ENCODE assay signal across 9 cellular contexts in genomic region chr17:78882546-78883089, GRCh38. TPM values are rescaled to one million over a fixed set of nuclear protein-coding genes. Genes with fewer than 3 reads are reported as not detected.
DNase-seq lines count a peak whose midpoint lies in the region; ATAC-seq and TF ChIP-seq lines count a peak whose summit lies in the region.
"Had no signal": no experiment of that assay in that cellular context is flagged by ENCODE, and none has a peak within 500 bp of the region (broad histone marks: within the 10 kb centered on the region; RNA-seq: fewer than 3 reads in every experiment).

No MANE protein-coding gene starts in this region.

- DNase-seq in CD1c-positive myeloid dendritic cell (ENCODE audit: extremely low spot score) (peak; percentile 52), foreskin keratinocyte (no peak), amniotic stem cell (lab: John Stamatoyannopoulos, UW) (no peak), iPS-NIHi7 (ENCODE audit: extremely low spot score) (no peak)
- no peak for DNase-seq in stimulated activated CD4-positive, alpha-beta T cell treated with anti-CD3 and anti-CD28 coated beads, Interleukin-2, amount 100 ng/mL, for 48 hours
- DNase-seq: DMS 273 treated with DMSO at 0.1 percent for 48 hours had no signal

- no peaks in the 10 kb centered on the region for H3K9me3 ChIP-seq in parathyroid adenoma (ENCODE audit: control insufficient read depth, low read length)

- no peaks in the 10 kb centered on the region for H3K79me2 ChIP-seq in parathyroid adenoma

- peaks cover 9% of the 10 kb centered on the region for H3K4me1 ChIP-seq in foreskin keratinocyte
- peaks cover 24% of the 10 kb centered on the region for H3K4me1 ChIP-seq in parathyroid adenoma

- no peaks in the 10 kb centered on the region for H3K36me3 ChIP-seq in parathyroid adenoma (ENCODE audit: control insufficient read depth, insufficient read depth, low read length)

- peak overlapping the region; percentile 73 for H2AFZ ChIP-seq in parathyroid adenoma

- no peak for TF ChIP-seq CTCF in foreskin keratinocyte (conservative IDR thresholded peaks at IDR 0.05)
- no peak for TF ChIP-seq CTCF in parathyroid adenoma (IDR thresholded peaks at IDR 0.05)

- no peak overlapping the region for H3K9ac ChIP-seq in parathyroid adenoma

- H3K27me3 ChIP-seq in foreskin keratinocyte (no peaks in the 10 kb centered on the region), parathyroid adenoma (ENCODE audit: control insufficient read depth, insufficient read depth, low read length) (no peaks in the 10 kb centered on the region)

- no peak overlapping the region for H3K4me2 ChIP-seq in parathyroid adenoma (ENCODE audit: low read length)

- H3K4me3 ChIP-seq in parathyroid adenoma (ENCODE audit: low read depth, low read length): no peak overlapping the region

- peak; percentile 4 for ATAC-seq in SK-N-SH treated with all-trans-retinoic acid at 6 μM for 48 hours
- ATAC-seq in foreskin keratinocyte: no peak
- ATAC-seq in GM18867 (IDR thresholded peaks at IDR 0.05; ENCODE audit: unreplicated experiment): no peak

- H3K27ac ChIP-seq in foreskin keratinocyte (peak overlapping the region; percentile 11), parathyroid adenoma (peak overlapping the region; percentile 53)

TF ChIP-seq in SK-N-SH treated with all-trans-retinoic acid at 6 μM for 48 hours, 23 proteins besides CTCF, POLR2A, EP300 and RAD21:
- TF ChIP-seq ZNF70 (CRISPR knock-in tag; IDR thresholded peaks at IDR 0.05): peak; percentile 27; the same call in 1 of the 2 replicates
- no peak for TF ChIP-seq RARB (CRISPR knock-in tag; IDR thresholded peaks at IDR 0.05)
- TF ChIP-seq ZNF565 (CRISPR knock-in tag; conservative IDR thresholded peaks at IDR 0.05; ENCODE audit: low read depth): 0 out of 2 replicates have a peak, but pooled peaks have one; percentile 29
- peak; percentile 90; the same call in 1 of the 2 replicates for TF ChIP-seq TCF4 (CRISPR knock-in tag; IDR thresholded peaks at IDR 0.05; ENCODE audit: borderline replicate concordance)
- no peak; the same call in 1 of the 2 replicates for TF ChIP-seq ZFP30 (CRISPR knock-in tag; IDR thresholded peaks at IDR 0.05)
- TF ChIP-seq CSDC2 (CRISPR knock-in tag; IDR thresholded peaks at IDR 0.05): no peak
- TF ChIP-seq CSRNP3 (CRISPR knock-in tag; IDR thresholded peaks at IDR 0.05): no peak
- TF ChIP-seq ZFP3 (CRISPR knock-in tag; IDR thresholded peaks at IDR 0.05): no peak
- TF ChIP-seq TSHZ2 (CRISPR knock-in tag; IDR thresholded peaks at IDR 0.05): peak; percentile 50; the same call in 1 of the 2 replicates

RNA-seq across cellular contexts. Expression of gene CEP295NL, which starts 20.4 kb away (rescaled TPM):
- 0.04 TPM in 1 of 2 replicates, not detected in the other for total RNA-seq in foreskin keratinocyte
- polyA plus RNA-seq in foreskin keratinocyte: not detected in 2 replicates

RNA-seq across cellular contexts. Expression of gene USP36, which starts 42.0 kb away (rescaled TPM):
- 30.6 and 31.4 TPM in 2 replicates for total RNA-seq in foreskin keratinocyte
- polyA plus RNA-seq in foreskin keratinocyte: 16.2 and 18.9 TPM in 2 replicates

RNA-seq across cellular contexts. Expression of gene TIMP2, which starts 42.6 kb away (rescaled TPM):
- total RNA-seq in foreskin keratinocyte: 7.5 and 11.2 TPM in 2 replicates
- polyA plus RNA-seq in foreskin keratinocyte: 6.3 and 8.3 TPM in 2 replicates
